In the genomic region with DNA sequence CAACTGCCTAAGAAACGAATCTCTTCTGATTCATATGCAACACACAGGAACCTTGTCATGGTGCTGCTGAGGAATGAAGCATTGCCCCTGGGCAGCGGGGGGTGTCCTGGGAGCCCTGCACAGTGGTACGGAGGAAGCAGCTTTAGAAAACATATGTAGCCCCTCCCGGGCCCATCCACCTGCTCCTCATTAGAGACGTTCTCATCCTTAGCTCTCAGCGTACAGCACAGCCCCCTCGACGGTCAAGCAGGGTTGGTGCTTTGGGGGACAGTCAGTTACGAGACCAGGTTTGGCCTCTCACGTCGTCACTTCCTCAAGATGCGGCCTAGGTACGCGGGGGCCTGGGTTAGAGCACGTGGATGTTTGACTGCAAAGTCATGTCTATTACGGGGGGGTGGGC, we compare ENCODE assay signal across 30 cellular contexts. TPM values are rescaled to one million over a fixed set of nuclear protein-coding genes. Genes with fewer than 3 reads are reported as not detected.
"Had no signal": no experiment of that assay in that cellular context is flagged by ENCODE, and none has a peak within 500 bp of the region (broad histone marks: within the 10 kb centered on the region; RNA-seq: fewer than 3 reads in every experiment).

No MANE protein-coding gene starts in this region.

- H3K4me1 Mint-ChIP-seq: memory B cell; natural killer cell; stimulated activated naive B cell treated with anti-CD40 and anti-IgM and Interleukin-4, amounts not matched to agents 10 μg/mL and 1 μg/mL and 100 μg/mL, for 72 hours had no signal

- H2AFZ ChIP-seq: hepatocyte had no signal

- H3K4me3 ChIP-seq: esophagus muscularis mucosa, gastroesophageal sphincter, heart left ventricle, hepatocyte, lung, ovary, psoas muscle, sigmoid colon, spleen, thoracic aorta, tibial nerve, upper lobe of left lung had no signal

- H3K36me3 Mint-ChIP-seq: memory B cell; natural killer cell; stimulated activated naive B cell treated with anti-CD40 and anti-IgM and Interleukin-4, amounts not matched to agents 10 μg/mL and 1 μg/mL and 100 μg/mL, for 72 hours had no signal

- H3K4me1 ChIP-seq: esophagus muscularis mucosa, foreskin keratinocyte, gastroesophageal sphincter, psoas muscle, sigmoid colon, spleen, tibial nerve, upper lobe of left lung had no signal

- H3K9me3 ChIP-seq: esophagus muscularis mucosa, gastroesophageal sphincter, heart left ventricle, ovary, psoas muscle, sigmoid colon, spleen, thoracic aorta, tibial nerve, upper lobe of left lung had no signal

- H3K9me3 Mint-ChIP-seq: dendritic cell treated with granulocyte-macrophage colony-stimulating factor and Interleukin-4, amounts not matched to agents 40 ng/mL and 50 ng/mL, for 4 days; memory B cell; natural killer cell; stimulated activated naive B cell treated with anti-CD40 and anti-IgM and Interleukin-4, amounts not matched to agents 10 μg/mL and 1 μg/mL and 100 μg/mL, for 72 hours; stimulated activated naive CD8-positive, alpha-beta T cell treated with anti-CD3 and anti-CD28 coated beads, Interleukin-15, Interleukin-2, amounts not matched to agents 100 ng/mL and 50 ng/mL, for 24 hours had no signal

- H3K27ac ChIP-seq: esophagus muscularis mucosa, foreskin keratinocyte, gastroesophageal sphincter, heart left ventricle, hepatocyte, ovary, psoas muscle, sigmoid colon, spleen, thoracic aorta, tibial nerve, upper lobe of left lung had no signal

- H3K27me3 ChIP-seq: hepatocyte, ovary, sigmoid colon, upper lobe of left lung had no signal

- H3K36me3 ChIP-seq: esophagus muscularis mucosa, gastroesophageal sphincter, heart left ventricle, ovary, sigmoid colon, spleen, thoracic aorta, tibial nerve, upper lobe of left lung had no signal

- H3K27ac Mint-ChIP-seq: dendritic cell treated with granulocyte-macrophage colony-stimulating factor and Interleukin-4, amounts not matched to agents 40 ng/mL and 50 ng/mL, for 4 days; memory B cell; natural killer cell; stimulated activated naive B cell treated with anti-CD40 and anti-IgM and Interleukin-4, amounts not matched to agents 10 μg/mL and 1 μg/mL and 100 μg/mL, for 72 hours; stimulated activated naive CD8-positive, alpha-beta T cell treated with anti-CD3 and anti-CD28 coated beads, Interleukin-15, Interleukin-2, amounts not matched to agents 100 ng/mL and 50 ng/mL, for 24 hours had no signal

- H3K4me2 ChIP-seq: hepatocyte had no signal

- H3K27me3 Mint-ChIP-seq: dendritic cell treated with granulocyte-macrophage colony-stimulating factor and Interleukin-4, amounts not matched to agents 40 ng/mL and 50 ng/mL, for 4 days had no signal

- H3K79me2 ChIP-seq: hepatocyte had no signal

- FAIRE-seq: colon, endothelial cell of umbilical vein, kidney, urothelium cell line had no signal

- H3K4me3 Mint-ChIP-seq: dendritic cell treated with granulocyte-macrophage colony-stimulating factor and Interleukin-4, amounts not matched to agents 40 ng/mL and 50 ng/mL, for 4 days; memory B cell; natural killer cell; stimulated activated naive B cell treated with anti-CD40 and anti-IgM and Interleukin-4, amounts not matched to agents 10 μg/mL and 1 μg/mL and 100 μg/mL, for 72 hours; stimulated activated naive CD8-positive, alpha-beta T cell treated with anti-CD3 and anti-CD28 coated beads, Interleukin-15, Interleukin-2, amounts not matched to agents 100 ng/mL and 50 ng/mL, for 24 hours had no signal

- DNase-seq: effector memory CD4-positive, alpha-beta T cell; foreskin keratinocyte; heart left ventricle; kidney; natural killer cell; nucleus accumbens; ovary; psoas muscle; right cardiac atrium; sigmoid colon; spleen; stimulated activated CD4-positive, alpha-beta T cell treated with anti-CD3 and anti-CD28 coated beads, Interleukin-2, amount 100 ng/mL, for 48 hours; stimulated activated naive B cell treated with anti-CD40 and anti-IgM and Interleukin-4, amounts not matched to agents 10 μg/mL and 1 μg/mL and 100 μg/mL, for 72 hours; upper lobe of left lung had no signal

RNA-seq across cellular contexts. Expression of a gene that starts 28.4 kb away (rescaled TPM):
- total RNA-seq: foreskin keratinocyte, natural killer cell had no signal

RNA-seq across cellular contexts. Expression of a gene that starts 41.5 kb away (rescaled TPM):
- total RNA-seq: endothelial cell of umbilical vein, left lobe of liver, liver, mononuclear cell, natural killer cell, psoas muscle, skeletal muscle tissue, thoracic aorta, tibial nerve had no signal
